13 cellular contexts compared by ENCODE assay signal in genomic region chr6:89976141-89977020, GRCh38.
DNase-seq lines count a peak whose midpoint lies in the region; ATAC-seq and TF ChIP-seq lines count a peak whose summit lies in the region.
"Had no signal": no experiment of that assay in that cellular context is flagged by ENCODE, and none has a peak within 500 bp of the region (broad histone marks: within the 10 kb centered on the region; RNA-seq: fewer than 3 reads in every experiment).

No MANE protein-coding gene starts in this region.

- peaks cover 3% of the 10 kb centered on the region for H3K9me3 ChIP-seq in WERI-Rb-1 (ENCODE audit: severe bottlenecking)
- no peaks in the 10 kb centered on the region for H3K9me3 ChIP-seq in mesenchymal stem cell (ENCODE audit: control insufficient read depth, low read length)
- no peaks in the 10 kb centered on the region for H3K9me3 ChIP-seq in lower lobe of right lung
- H3K9me3 ChIP-seq: adrenal gland had no signal

- 97% methylated on average over 11 of the region's 13 CpGs for WGBS in mesenchymal stem cell

- no peak overlapping the region for H2BK5ac ChIP-seq in mesenchymal stem cell (ENCODE audit: low read depth, low read length, poor library complexity, severe bottlenecking)

- H3K4me1 Mint-ChIP-seq in activated T-cell treated with anti-CD3 and anti-CD28 coated beads, Interleukin-2, amount 50 U/mL, for 24 hours (ENCODE audit: low read depth) = peaks cover 40% of the 10 kb centered on the region
- peaks cover 5% of the 10 kb centered on the region for H3K4me1 Mint-ChIP-seq in stimulated activated naive CD8-positive, alpha-beta T cell treated with anti-CD3 and anti-CD28 coated beads, Interleukin-15, amount 100 ng/mL, for 72 hours

- no peaks in the 10 kb centered on the region for H3K79me1 ChIP-seq in mesenchymal stem cell (replicated peaks; ENCODE audit: low read length, poor library complexity, severe bottlenecking)

- H3K27ac Mint-ChIP-seq in activated T-cell treated with anti-CD3 and anti-CD28 coated beads, Interleukin-2, amount 50 U/mL, for 24 hours = peak overlapping the region; percentile 77
- peak overlapping the region in 1 of 2 donors; percentile 26 for H3K27ac Mint-ChIP-seq in stimulated activated naive CD8-positive, alpha-beta T cell treated with anti-CD3 and anti-CD28 coated beads, Interleukin-15, amount 100 ng/mL, for 72 hours

- intact Hi-C loops in lower lobe of right lung (cut with DNase I) = no loop called here

- no peak overlapping the region for H3K18ac ChIP-seq in mesenchymal stem cell (ENCODE audit: low read depth in 1 of 2, low read length in 2 of 2)

- H2AK5ac ChIP-seq in mesenchymal stem cell (ENCODE audit: low read length, severe bottlenecking) = no peak overlapping the region

- no peaks in the 10 kb centered on the region for H3K27me3 ChIP-seq in WERI-Rb-1 (ENCODE audit: insufficient read depth, low read depth, severe bottlenecking)
- no peaks in the 10 kb centered on the region for H3K27me3 ChIP-seq in mesenchymal stem cell (ENCODE audit: control insufficient read depth in 1 of 2, insufficient read depth in 1 of 2, low read length in 2 of 2)
- H3K27me3 ChIP-seq in lower lobe of right lung (ENCODE audit: low read depth) = no peaks in the 10 kb centered on the region
- H3K27me3 ChIP-seq: adrenal gland had no signal

- H2BK120ac ChIP-seq in mesenchymal stem cell (ENCODE audit: low read depth, low read length) = no peak overlapping the region

- H3K4me1 ChIP-seq in mesenchymal stem cell (ENCODE audit: control insufficient read depth, insufficient read depth, low read depth, low read length) = no peaks in the 10 kb centered on the region
- no peaks in the 10 kb centered on the region for H3K4me1 ChIP-seq in lower lobe of right lung

- peak overlapping the region; percentile 20 for H3K4me2 ChIP-seq in mesenchymal stem cell (ENCODE audit: low read length, poor library complexity, severe bottlenecking)

- no peak overlapping the region for H3K14ac ChIP-seq in mesenchymal stem cell (ENCODE audit: low read length in 2 of 2)

- no peak overlapping the region for H4K8ac ChIP-seq in mesenchymal stem cell (ENCODE audit: low read length)

- no peak overlapping the region for H3K23ac ChIP-seq in mesenchymal stem cell (ENCODE audit: low read length in 2 of 2)

- no peak overlapping the region for H2AFZ ChIP-seq in mesenchymal stem cell (ENCODE audit: low read depth, low read length)
- H2AFZ ChIP-seq: parathyroid adenoma had no signal

- H4K91ac ChIP-seq in mesenchymal stem cell (ENCODE audit: low read length) = no peak overlapping the region

- DNase-seq in activated T-cell treated with anti-CD3 and anti-CD28 coated beads, Interleukin-2, amount 50 U/mL, for 24 hours = no peak
- DNase-seq in activated T-cell treated with anti-CD3 and anti-CD28 coated beads, Interleukin-2, amount 50 U/mL, for 48 hours = no peak
- DNase-seq in WERI-Rb-1 (no peak), mesenchymal stem cell (no peak), amniotic stem cell (lab: John Stamatoyannopoulos, UW) (no peak), lower lobe of right lung (no peak)
- DNase-seq in stimulated activated naive CD8-positive, alpha-beta T cell treated with anti-CD3 and anti-CD28 coated beads, Interleukin-15, amount 100 ng/mL, for 72 hours = no peak
- DNase-seq: adrenal gland; dermis blood vessel endothelial cell; mammary epithelial cell; NK-92 treated with Interleukin-12 subunit alpha and Interleukin-12 subunit beta, amount 100 ng/mL, for 24 hours had no signal

- H3K4me3 ChIP-seq in WERI-Rb-1 (ENCODE audit: low read depth, low read length) = peak overlapping the region; percentile 1; the same call in 1 of the 2 replicates
- H3K4me3 ChIP-seq in mesenchymal stem cell (ENCODE audit: insufficient read depth in 1 of 2, low read depth in 1 of 2, low read length in 2 of 2) = no peak overlapping the region
- no peak overlapping the region for H3K4me3 ChIP-seq in lower lobe of right lung
- H3K4me3 ChIP-seq: adrenal gland had no signal

- TF ChIP-seq CTCF in WERI-Rb-1 (IDR thresholded peaks at IDR 0.05; ENCODE audit: low read depth, low read length) = no peak
- no peak for TF ChIP-seq CTCF in lower lobe of right lung (IDR thresholded peaks at IDR 0.05)

- no peak overlapping the region for H2BK12ac ChIP-seq in mesenchymal stem cell (ENCODE audit: low read length in 2 of 2)

- H2BK15ac ChIP-seq in mesenchymal stem cell (ENCODE audit: low read depth, poor library complexity, severe bottlenecking) = no peak overlapping the region

- no peak overlapping the region for H3K9ac ChIP-seq in mesenchymal stem cell (ENCODE audit: low read length)
- H3K9ac ChIP-seq: parathyroid adenoma had no signal

- no peak overlapping the region for H3K4ac ChIP-seq in mesenchymal stem cell (ENCODE audit: low read depth in 1 of 2, low read length in 2 of 2)

- no peaks in the 10 kb centered on the region for H3K9me3 Mint-ChIP-seq in activated T-cell treated with anti-CD3 and anti-CD28 coated beads, Interleukin-2, amount 50 U/mL, for 24 hours
- no peaks in the 10 kb centered on the region for H3K9me3 Mint-ChIP-seq in stimulated activated naive CD8-positive, alpha-beta T cell treated with anti-CD3 and anti-CD28 coated beads, Interleukin-15, amount 100 ng/mL, for 72 hours

- H3K4me3 Mint-ChIP-seq in activated T-cell treated with anti-CD3 and anti-CD28 coated beads, Interleukin-2, amount 50 U/mL, for 24 hours = no peak overlapping the region
- H3K4me3 Mint-ChIP-seq in stimulated activated naive CD8-positive, alpha-beta T cell treated with anti-CD3 and anti-CD28 coated beads, Interleukin-15, amount 100 ng/mL, for 72 hours = no peak overlapping the region

- peaks cover 43% of the 10 kb centered on the region for H3K36me3 Mint-ChIP-seq in activated T-cell treated with anti-CD3 and anti-CD28 coated beads, Interleukin-2, amount 50 U/mL, for 24 hours (ENCODE audit: low read depth)

- H3K27me3 Mint-ChIP-seq in activated T-cell treated with anti-CD3 and anti-CD28 coated beads, Interleukin-2, amount 50 U/mL, for 24 hours = no peaks in the 10 kb centered on the region
- no peaks in the 10 kb centered on the region for H3K27me3 Mint-ChIP-seq in stimulated activated naive CD8-positive, alpha-beta T cell treated with anti-CD3 and anti-CD28 coated beads, Interleukin-15, amount 100 ng/mL, for 72 hours

- H3K27ac ChIP-seq in WERI-Rb-1 (peak overlapping the region; percentile 74), mesenchymal stem cell (ENCODE audit: low read length, poor library complexity, severe bottlenecking) (peak overlapping the region; percentile 57), lower lobe of right lung (no peak overlapping the region)
- H3K27ac ChIP-seq: adrenal gland, parathyroid adenoma had no signal

- H3K36me3 ChIP-seq in WERI-Rb-1 = no peaks in the 10 kb centered on the region
- H3K36me3 ChIP-seq in mesenchymal stem cell (ENCODE audit: control insufficient read depth in 1 of 2, insufficient read depth in 2 of 2, low read depth in 1 of 2, low read length in 2 of 2) = no peaks in the 10 kb centered on the region
- no peaks in the 10 kb centered on the region for H3K36me3 ChIP-seq in lower lobe of right lung
- H3K36me3 ChIP-seq: adrenal gland had no signal

- ATAC-seq in stimulated activated naive CD8-positive, alpha-beta T cell treated with anti-CD3 and anti-CD28 coated beads, Interleukin-15, amount 100 ng/mL, for 72 hours = peak; percentile 52
- ATAC-seq in lower lobe of right lung (no peak), HG02981 (IDR thresholded peaks at IDR 0.05; ENCODE audit: unreplicated experiment) (no peak)
